ENCODE assay signal across 26 cellular contexts in the genomic region with DNA sequence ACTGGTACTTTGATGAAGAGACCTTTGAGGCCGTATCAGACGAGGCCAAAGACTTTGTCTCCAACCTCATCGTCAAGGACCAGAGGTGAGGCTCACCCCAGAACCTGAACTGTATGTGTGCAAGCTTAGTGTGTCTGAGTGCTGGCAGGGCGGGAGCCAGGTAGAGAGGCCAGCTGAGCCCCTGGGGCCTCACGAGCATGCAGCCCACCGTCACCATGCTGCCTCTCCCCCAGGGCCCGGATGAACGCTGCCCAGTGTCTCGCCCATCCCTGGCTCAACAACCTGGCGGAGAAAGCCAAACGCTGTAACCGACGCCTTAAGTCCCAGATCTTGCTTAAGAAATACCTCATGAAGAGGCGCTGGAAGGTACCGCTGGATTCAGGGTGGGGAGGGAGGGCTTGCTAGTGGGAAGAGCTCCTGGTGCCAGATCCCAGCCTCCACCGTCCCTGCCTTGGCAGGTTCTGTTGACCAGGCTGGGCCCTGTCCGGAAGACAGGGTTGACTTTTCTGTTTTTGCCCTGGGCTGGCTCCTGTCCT. TPM values are rescaled to one million over a fixed set of nuclear protein-coding genes. Genes with fewer than 3 reads are reported as not detected.
"Had no signal": no experiment of that assay in that cellular context is flagged by ENCODE, and none has a peak within 500 bp of the region (broad histone marks: within the 10 kb centered on the region; RNA-seq: fewer than 3 reads in every experiment).

No MANE protein-coding gene starts in this region.

- H3K36me3 ChIP-seq: heart left ventricle, right atrium auricular region, sigmoid colon, suprapubic skin, thyroid gland had no signal

- DNase-seq: effector CD4-positive, alpha-beta T cell; endodermal cell; erythroblast; foreskin melanocyte; hippocampal formation; left colon; left ventricle myocardium superior; mesenchymal stem cell; midbrain; sigmoid colon; stimulated activated CD4-positive, alpha-beta T cell treated with anti-CD3 and anti-CD28 coated beads, Interleukin-4, amount 100 ng/mL, for 1 hour; stimulated activated CD8-positive, alpha-beta memory T cell treated with anti-CD3 and anti-CD28 coated beads, Interleukin-4, amount 100 ng/mL, for 48 hours; stimulated activated naive CD8-positive, alpha-beta T cell treated with anti-CD3 and anti-CD28 coated beads, Interleukin-15, Interleukin-2, amounts not matched to agents 100 U/mL and 50 U/mL, for 24 hours; thyroid gland had no signal

- H3K9me3 ChIP-seq: heart left ventricle, right atrium auricular region, sigmoid colon, suprapubic skin, thyroid gland had no signal

- H3K27me3 ChIP-seq: heart left ventricle, right atrium auricular region, suprapubic skin, thyroid gland had no signal

- H3K27ac ChIP-seq: coronary artery, heart left ventricle, right atrium auricular region, sigmoid colon, skin epidermis, suprapubic skin, thyroid gland had no signal

- H3K9me3 Mint-ChIP-seq: endodermal cell; natural killer cell treated with Interleukin-12 subunit alpha and Interleukin-12 subunit beta and Interleukin-15 and Interleukin-18, amount 100 ng/mL, for 72 hours; stimulated activated effector memory CD8-positive, alpha-beta T cell treated with anti-CD3 and anti-CD28 coated beads, Interleukin-12 subunit alpha, Interleukin-12 subunit beta, amount 100 ng/mL, for 72 hours; type B pancreatic cell had no signal

- H3K27ac Mint-ChIP-seq: endodermal cell; natural killer cell treated with Interleukin-12 subunit alpha and Interleukin-12 subunit beta and Interleukin-15 and Interleukin-18, amount 100 ng/mL, for 72 hours; stimulated activated effector memory CD8-positive, alpha-beta T cell treated with anti-CD3 and anti-CD28 coated beads, Interleukin-12 subunit alpha, Interleukin-12 subunit beta, amount 100 ng/mL, for 72 hours; type B pancreatic cell had no signal

- ATAC-seq: heart left ventricle; left colon; left ventricle myocardium superior; natural killer cell treated with Interleukin-12 subunit alpha and Interleukin-12 subunit beta and Interleukin-15 and Interleukin-18, amount 100 ng/mL, for 72 hours; stimulated activated effector memory CD8-positive, alpha-beta T cell treated with anti-CD3 and anti-CD28 coated beads, Interleukin-12 subunit alpha, Interleukin-12 subunit beta, amount 100 ng/mL, for 72 hours; stimulated activated naive CD8-positive, alpha-beta T cell treated with anti-CD3 and anti-CD28 coated beads, Interleukin-15, Interleukin-2, amounts not matched to agents 100 U/mL and 50 U/mL, for 24 hours had no signal

- H3K36me3 Mint-ChIP-seq: natural killer cell treated with Interleukin-12 subunit alpha and Interleukin-12 subunit beta and Interleukin-15 and Interleukin-18, amount 100 ng/mL, for 72 hours; stimulated activated effector memory CD8-positive, alpha-beta T cell treated with anti-CD3 and anti-CD28 coated beads, Interleukin-12 subunit alpha, Interleukin-12 subunit beta, amount 100 ng/mL, for 72 hours; type B pancreatic cell had no signal

- H3K27me3 Mint-ChIP-seq: natural killer cell treated with Interleukin-12 subunit alpha and Interleukin-12 subunit beta and Interleukin-15 and Interleukin-18, amount 100 ng/mL, for 72 hours; type B pancreatic cell had no signal

- H3K4me3 Mint-ChIP-seq: endodermal cell; natural killer cell treated with Interleukin-12 subunit alpha and Interleukin-12 subunit beta and Interleukin-15 and Interleukin-18, amount 100 ng/mL, for 72 hours; stimulated activated effector memory CD8-positive, alpha-beta T cell treated with anti-CD3 and anti-CD28 coated beads, Interleukin-12 subunit alpha, Interleukin-12 subunit beta, amount 100 ng/mL, for 72 hours; type B pancreatic cell had no signal

- H3K4me3 ChIP-seq: coronary artery, heart left ventricle, lung, right atrium auricular region, sigmoid colon, skin epidermis, suprapubic skin, thyroid gland had no signal

RNA-seq across cellular contexts. Expression of a gene that starts 12.7 kb away (rescaled TPM):
- total RNA-seq: suprapubic skin had no signal

RNA-seq across cellular contexts. Expression of a gene that starts 13.6 kb away (rescaled TPM):
- total RNA-seq: endodermal cell; endothelial cell of umbilical vein; natural killer cell treated with Interleukin-12 subunit alpha and Interleukin-12 subunit beta and Interleukin-15 and Interleukin-18, amount 100 ng/mL, for 72 hours; sigmoid colon; suprapubic skin had no signal

RNA-seq across cellular contexts. Expression of a gene that starts 38.5 kb away (rescaled TPM):
- total RNA-seq: endothelial cell of umbilical vein; natural killer cell treated with Interleukin-12 subunit alpha and Interleukin-12 subunit beta and Interleukin-15 and Interleukin-18, amount 100 ng/mL, for 72 hours had no signal

RNA-seq across cellular contexts. Expression of a gene that starts 38.6 kb away (rescaled TPM):
- total RNA-seq: dermis microvascular lymphatic vessel endothelial cell; endothelial cell of umbilical vein; heart left ventricle; kidney epithelial cell; left ventricle myocardium superior; natural killer cell treated with Interleukin-12 subunit alpha and Interleukin-12 subunit beta and Interleukin-15 and Interleukin-18, amount 100 ng/mL, for 72 hours; right atrium auricular region had no signal
- polyA plus RNA-seq: heart left ventricle had no signal
